20 cellular contexts compared by ENCODE assay signal in the genomic region with DNA sequence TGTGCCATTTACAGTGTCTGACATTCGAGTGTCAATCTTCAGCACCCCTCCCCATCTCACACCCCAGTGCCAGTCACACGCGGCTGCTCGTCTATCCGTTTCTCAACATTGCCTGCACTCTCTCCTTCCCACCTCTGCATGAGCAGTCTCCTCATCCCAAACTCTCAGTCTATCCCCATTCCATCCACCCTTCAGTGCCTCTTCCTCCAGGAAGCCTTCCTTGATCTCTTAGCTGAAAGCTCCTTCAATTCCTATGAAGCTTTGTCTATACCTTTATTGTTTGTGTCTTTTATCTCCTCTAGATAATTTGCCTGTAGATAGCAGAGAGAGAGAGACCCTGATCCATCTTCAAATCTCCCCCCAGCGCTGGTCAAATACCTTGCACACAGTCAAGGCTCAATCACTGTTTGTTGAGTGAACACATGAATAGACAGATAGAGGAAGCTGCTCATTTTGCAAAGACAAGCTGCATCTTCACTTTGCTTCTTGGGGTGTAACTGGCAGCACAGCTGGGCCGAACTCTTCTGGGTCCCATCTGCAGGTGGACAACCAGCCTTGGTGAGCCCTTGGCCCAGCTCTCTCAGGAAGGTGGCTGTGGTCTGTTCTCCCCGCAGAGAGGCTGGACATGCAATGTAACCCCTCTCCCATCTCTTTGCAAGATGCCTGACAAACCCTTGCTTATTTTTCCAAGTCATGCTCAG. TPM values are rescaled to one million over a fixed set of nuclear protein-coding genes. Genes with fewer than 3 reads are reported as not detected.
A peak's percentile ranks its signal among the peaks of the same experiment; 100 is the strongest.
DNase-seq lines count a peak whose midpoint lies in the region; TF ChIP-seq lines count a peak whose summit lies in the region.
"Had no signal": no experiment of that assay in that cellular context is flagged by ENCODE, and none has a peak within 500 bp of the region (broad histone marks: within the 10 kb centered on the region; RNA-seq: fewer than 3 reads in every experiment).

No MANE protein-coding gene starts in this region.

- H3K4me1 ChIP-seq in MM.1S (ENCODE audit: low read length), result no peaks in the 10 kb centered on the region
- H3K4me1 ChIP-seq: body of pancreas, colonic mucosa, right lobe of liver had no signal

- no peaks in the 10 kb centered on the region for H4K20me1 ChIP-seq in MM.1S (ENCODE audit: insufficient read depth, low read length)

- H3K9me2 ChIP-seq in MM.1S (replicated peaks; ENCODE audit: insufficient read depth, low read length), result no peaks in the 10 kb centered on the region

- H3K27ac Mint-ChIP-seq in type B pancreatic cell, result no peak overlapping the region

- H3K4me1 Mint-ChIP-seq in type B pancreatic cell (ENCODE audit: unreplicated experiment), result peaks cover 5% of the 10 kb centered on the region

- 0 out of 2 replicates have a peak overlapping the region, but pooled peaks have one; percentile 41 for H2AFZ ChIP-seq in MM.1S (ENCODE audit: low read length)

- no peak overlapping the region for H3K4me3 ChIP-seq in MM.1S (ENCODE audit: low read length)
- H3K4me3 ChIP-seq: body of pancreas, colonic mucosa, lung, right lobe of liver, testis had no signal

- TF ChIP-seq CTCF in MM.1S (IDR thresholded peaks at IDR 0.05; ENCODE audit: low read length) (no peak), type B pancreatic cell (conservative IDR thresholded peaks at IDR 0.05) (no peak)

- H3K9ac ChIP-seq in MM.1S (ENCODE audit: low read length), result no peak overlapping the region

- no peak overlapping the region for H3K4me2 ChIP-seq in MM.1S (ENCODE audit: low read depth, low read length)

- H3K27ac ChIP-seq in MM.1S (ENCODE audit: low read length), result no peak overlapping the region
- H3K27ac ChIP-seq: body of pancreas, colonic mucosa, right lobe of liver, testis, WERI-Rb-1 had no signal

- no peaks in the 10 kb centered on the region for H3K36me3 Mint-ChIP-seq in type B pancreatic cell

- no peaks in the 10 kb centered on the region for H3K9me3 ChIP-seq in MM.1S (replicated peaks; ENCODE audit: insufficient read depth, low read length)
- H3K9me3 ChIP-seq: body of pancreas, colonic mucosa, right lobe of liver, testis had no signal

- no peak overlapping the region for H3K4me3 Mint-ChIP-seq in type B pancreatic cell

- H3K27me3 ChIP-seq in MM.1S (replicated peaks; ENCODE audit: insufficient read depth, low read length), result no peaks in the 10 kb centered on the region
- H3K27me3 ChIP-seq: body of pancreas, colonic mucosa, right lobe of liver, testis had no signal

- no peaks in the 10 kb centered on the region for H3K36me3 ChIP-seq in MM.1S (replicated peaks; ENCODE audit: insufficient read depth, low read length)
- H3K36me3 ChIP-seq: colonic mucosa, right lobe of liver, WERI-Rb-1 had no signal

- no peaks in the 10 kb centered on the region for H3F3A ChIP-seq in MM.1S (ENCODE audit: insufficient read depth, low read length)

- peak; percentile 41 for DNase-seq in activated effector memory CD4-positive, alpha-beta T cell treated with anti-CD3 and anti-CD28 coated beads, Interleukin-2, amount 50 U/mL, for 16 hours
- DNase-seq in activated effector memory CD4-positive, alpha-beta T cell treated with Interleukin-2 at 50 U/mL for 16 hours, result no peak
- DNase-seq in MM.1S, result no peak
- DNase-seq in ecto neural progenitor cell (ENCODE audit: low spot score), result peak; percentile 26
- DNase-seq in type B pancreatic cell (ENCODE audit: extremely low spot score, unreplicated experiment), result peak; percentile 53
- DNase-seq in GDM1 (lab: John Stamatoyannopoulos, UW), result no peak
- no peak for DNase-seq in effector CD4-positive, alpha-beta T cell
- no peak for DNase-seq in amygdala (lab: John Stamatoyannopoulos, UW)
- DNase-seq: activated naive CD4-positive, alpha-beta T cell treated with anti-CD3 and anti-CD28 coated beads, Interleukin-2, amount 50 U/mL, for 16 hours; body of pancreas; colonic mucosa; COR-L47; Kasumi-1; NCI-H526; occipital lobe; right lobe of liver; SW 1271; testis; WERI-Rb-1 had no signal

- H3K79me2 ChIP-seq in MM.1S (ENCODE audit: low read length), result no peaks in the 10 kb centered on the region

- peaks cover 3% of the 10 kb centered on the region for H3K27me3 Mint-ChIP-seq in type B pancreatic cell

- peaks cover 4% of the 10 kb centered on the region for H3K9me3 Mint-ChIP-seq in type B pancreatic cell

RNA-seq across cellular contexts. Expression of gene ITGA11, which starts 52.8 kb away (rescaled TPM):
- total RNA-seq in type B pancreatic cell (ENCODE audit: low replicate concordance), result 0.26 and 0.92 TPM in 2 replicates

Comparison
In these comparisons a context has a peak if more than half of its experiments do, and no peak if none do; other contexts are left out.
1. DNase-seq: peak in activated effector memory CD4-positive, alpha-beta T cell treated with anti-CD3 and anti-CD28 coated beads, Interleukin-2, amount 50 U/mL, for 16 hours (single experiment), ecto neural progenitor cell (single experiment) and type B pancreatic cell (single experiment); none in activated effector memory CD4-positive, alpha-beta T cell treated with Interleukin-2 at 50 U/mL for 16 hours (single experiment), MM.1S (single experiment), GDM1 (single experiment), effector CD4-positive, alpha-beta T cell (single experiment) and amygdala (0 of 56).